ENCODE assay signal across 8 cellular contexts in the genomic region with DNA sequence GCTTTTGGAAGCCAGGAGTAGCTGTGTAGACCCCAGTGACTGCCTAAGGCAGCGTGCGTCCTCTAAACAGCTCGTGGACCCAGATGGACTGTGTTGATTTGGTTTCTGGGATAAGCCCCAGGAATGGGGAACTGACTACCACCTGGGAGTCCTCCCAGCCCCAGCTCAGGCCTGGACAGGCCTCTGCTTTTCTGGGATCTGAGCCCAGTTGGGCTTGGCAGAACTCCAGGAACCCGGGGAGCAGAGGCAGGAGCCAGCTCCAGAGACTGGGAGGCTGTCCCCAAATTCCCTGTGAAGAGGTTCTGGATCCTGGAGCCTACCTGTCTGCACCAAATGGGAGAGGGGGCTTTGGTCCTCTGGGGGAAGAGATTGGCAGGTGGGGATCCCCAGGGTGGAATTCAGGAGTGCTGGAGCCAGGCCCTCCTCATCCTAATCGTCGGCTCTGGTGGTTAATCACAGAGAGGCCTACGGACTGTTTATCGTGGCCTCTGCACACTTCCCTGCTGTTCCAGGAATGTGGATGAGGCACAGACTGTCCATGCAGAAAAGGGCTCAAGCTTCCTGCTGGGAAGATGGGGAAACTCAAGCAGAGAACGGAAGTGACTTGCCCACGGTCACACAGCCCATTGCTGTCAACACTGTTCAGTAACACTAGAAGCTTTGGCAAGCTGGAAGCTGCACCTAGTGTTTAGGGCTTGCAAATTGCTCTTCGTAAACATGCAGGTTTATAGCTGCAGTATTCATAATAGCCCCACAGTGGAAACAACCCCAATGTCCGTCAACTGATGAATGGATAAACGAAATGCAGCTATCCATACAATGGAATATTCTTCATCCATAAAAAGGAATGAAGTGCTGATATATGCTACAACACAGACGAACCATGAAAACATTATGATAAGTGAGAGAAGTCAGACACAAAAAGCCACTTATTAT.
DNase-seq lines count a peak whose midpoint lies in the region; ATAC-seq and TF ChIP-seq lines count a peak whose summit lies in the region.

No MANE protein-coding gene starts in this region.

- no peak for TF ChIP-seq CTCF in esophagus squamous epithelium (IDR thresholded peaks at IDR 0.05)
- TF ChIP-seq CTCF in osteoblast (IDR thresholded peaks at IDR 0.05; ENCODE audit: extremely low read depth, low read depth, low read length): no peak

- no peaks in the 10 kb centered on the region for H3K79me2 ChIP-seq in osteoblast (ENCODE audit: insufficient read depth, low read length)

- TF ChIP-seq POLR2A in esophagus squamous epithelium (IDR thresholded peaks at IDR 0.05): no peak

- H4K20me1 ChIP-seq in osteoblast (ENCODE audit: insufficient read depth, low read length): no peaks in the 10 kb centered on the region

- H3K36me3 ChIP-seq in esophagus squamous epithelium (no peaks in the 10 kb centered on the region), osteoblast (ENCODE audit: insufficient read depth, low read length) (no peaks in the 10 kb centered on the region)

- H3K9me3 ChIP-seq in esophagus squamous epithelium: no peaks in the 10 kb centered on the region
- H3K9me3 ChIP-seq in osteoblast (ENCODE audit: low read depth, low read length): no peaks in the 10 kb centered on the region

- H3K4me1 ChIP-seq in esophagus squamous epithelium (peaks cover 4 to 38% (median 18%) of the 10 kb centered on the region in 3 donors), osteoblast (ENCODE audit: insufficient read depth, low read length) (no peaks in the 10 kb centered on the region)

- 36 to 44% methylated on average over 10 to 12 of the region's 14 CpGs for WGBS in esophagus squamous epithelium, 2 donors

- H3K27ac ChIP-seq in esophagus squamous epithelium (peak overlapping the region in 3 of 4 donors; percentile 45 to 70 (median 65)), osteoblast (ENCODE audit: low read depth, low read length) (no peak overlapping the region)

- intact Hi-C loops in esophagus squamous epithelium (cut with DNase I): loop anchor here (10.0 kb wide), 1 partner anchor 103 kb away; a partner anchor contains a TSS

- ATAC-seq in HG03175 (IDR thresholded peaks at IDR 0.05; ENCODE audit: unreplicated experiment): no peak

- DNase-seq in DMS79 (lab: John Stamatoyannopoulos, UW) (peak; percentile 59), NCI-H446 (lab: John Stamatoyannopoulos, UW) (peak; percentile 95 to 98), esophagus squamous epithelium (lab: John Stamatoyannopoulos, UW) (no peak), osteoblast (ENCODE audit: insufficient read length, low spot score, missing footprints) (peak; percentile 73), DMS114 treated with DMSO at 0.1 percent for 48 hours (lab: John Stamatoyannopoulos, UW; ENCODE audit: unreplicated experiment) (no peak), D341Med (ENCODE audit: low spot score) (no peak), GM19240 (ENCODE audit: insufficient read length, low spot score) (no peak)

- H3K4me3 ChIP-seq in esophagus squamous epithelium (no peak overlapping the region), osteoblast (ENCODE audit: insufficient read depth, low read length) (no peak overlapping the region)

- H2AFZ ChIP-seq in osteoblast (ENCODE audit: low read length): no peak overlapping the region

- H3K27me3 ChIP-seq in esophagus squamous epithelium (peaks cover 0 to 6% (median 0%) of the 10 kb centered on the region in 4 donors), osteoblast (ENCODE audit: insufficient read depth, low read length) (peaks cover 24% of the 10 kb centered on the region)

- H3K4me2 ChIP-seq in osteoblast (ENCODE audit: insufficient read depth, low read length): no peak overlapping the region

Comparison
In these comparisons a context has a peak if more than half of its experiments do, and no peak if none do; other contexts are left out.
1. DNase-seq: peak in DMS79 (single experiment), NCI-H446 (2 of 2) and osteoblast (single experiment); none in esophagus squamous epithelium (single experiment), DMS114 treated with DMSO at 0.1 percent for 48 hours (single experiment), D341Med (single experiment) and GM19240 (single experiment).